In the genomic region with DNA sequence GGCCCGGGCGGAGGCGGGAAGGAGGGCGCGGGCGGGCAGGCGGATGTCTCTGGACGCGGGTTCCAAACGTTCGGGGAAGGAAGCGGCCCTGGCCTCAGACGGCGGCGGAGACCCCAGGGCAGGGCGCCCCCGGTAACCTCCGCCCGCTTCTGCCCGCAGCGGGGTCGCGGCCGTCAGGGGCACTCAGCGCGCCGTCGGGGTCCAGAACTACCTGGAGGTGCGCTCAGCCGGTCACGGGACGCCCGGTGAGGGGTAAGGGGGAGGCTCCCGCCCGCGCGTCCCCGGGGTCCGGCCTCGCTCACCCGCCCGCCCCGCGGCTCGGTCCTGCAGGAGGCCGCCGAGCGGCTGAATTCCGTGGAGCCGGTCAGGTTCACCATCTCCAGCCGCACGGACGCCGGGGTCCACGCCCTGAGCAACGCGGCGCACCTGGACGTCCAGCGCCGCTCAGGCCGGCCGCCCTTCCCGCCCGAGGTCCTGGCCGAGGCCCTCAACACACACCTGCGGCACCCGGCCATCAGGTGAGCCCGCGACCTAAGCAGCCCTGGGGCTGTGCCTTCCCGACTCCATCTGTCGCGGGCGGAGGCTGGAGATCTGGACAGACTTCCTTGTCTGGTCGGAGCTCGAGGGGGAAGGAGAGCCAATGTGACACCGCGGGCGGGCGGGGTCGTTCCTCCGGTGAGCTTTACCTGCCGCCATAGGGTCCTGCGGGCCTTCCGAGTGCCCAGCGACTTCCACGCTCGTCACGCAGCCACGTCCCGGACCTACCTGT, we compare ENCODE assay signal across 1 cellular context.
TF ChIP-seq lines count a peak whose summit lies in the region.

No MANE protein-coding gene starts in this region.

TF ChIP-seq in SK-N-SH, 30 proteins besides CTCF, POLR2A, EP300 and RAD21 (continued from another document):
- TF ChIP-seq, protein P1, sequence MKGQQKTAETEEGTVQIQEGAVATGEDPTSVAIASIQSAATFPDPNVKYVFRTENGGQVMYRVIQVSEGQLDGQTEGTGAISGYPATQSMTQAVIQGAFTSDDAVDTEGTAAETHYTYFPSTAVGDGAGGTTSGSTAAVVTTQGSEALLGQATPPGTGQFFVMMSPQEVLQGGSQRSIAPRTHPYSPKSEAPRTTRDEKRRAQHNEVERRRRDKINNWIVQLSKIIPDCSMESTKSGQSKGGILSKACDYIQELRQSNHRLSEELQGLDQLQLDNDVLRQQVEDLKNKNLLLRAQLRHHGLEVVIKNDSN (IDR thresholded peaks at IDR 0.05; ENCODE audit: borderline replicate concordance, low read depth) = 0 out of 2 replicates have a peak, but pooled peaks have one; percentile 5
- no peak for TF ChIP-seq RCOR1 (IDR thresholded peaks at IDR 0.05; ENCODE audit: low read length)
